8 cellular contexts compared by ENCODE assay signal in the genomic region with DNA sequence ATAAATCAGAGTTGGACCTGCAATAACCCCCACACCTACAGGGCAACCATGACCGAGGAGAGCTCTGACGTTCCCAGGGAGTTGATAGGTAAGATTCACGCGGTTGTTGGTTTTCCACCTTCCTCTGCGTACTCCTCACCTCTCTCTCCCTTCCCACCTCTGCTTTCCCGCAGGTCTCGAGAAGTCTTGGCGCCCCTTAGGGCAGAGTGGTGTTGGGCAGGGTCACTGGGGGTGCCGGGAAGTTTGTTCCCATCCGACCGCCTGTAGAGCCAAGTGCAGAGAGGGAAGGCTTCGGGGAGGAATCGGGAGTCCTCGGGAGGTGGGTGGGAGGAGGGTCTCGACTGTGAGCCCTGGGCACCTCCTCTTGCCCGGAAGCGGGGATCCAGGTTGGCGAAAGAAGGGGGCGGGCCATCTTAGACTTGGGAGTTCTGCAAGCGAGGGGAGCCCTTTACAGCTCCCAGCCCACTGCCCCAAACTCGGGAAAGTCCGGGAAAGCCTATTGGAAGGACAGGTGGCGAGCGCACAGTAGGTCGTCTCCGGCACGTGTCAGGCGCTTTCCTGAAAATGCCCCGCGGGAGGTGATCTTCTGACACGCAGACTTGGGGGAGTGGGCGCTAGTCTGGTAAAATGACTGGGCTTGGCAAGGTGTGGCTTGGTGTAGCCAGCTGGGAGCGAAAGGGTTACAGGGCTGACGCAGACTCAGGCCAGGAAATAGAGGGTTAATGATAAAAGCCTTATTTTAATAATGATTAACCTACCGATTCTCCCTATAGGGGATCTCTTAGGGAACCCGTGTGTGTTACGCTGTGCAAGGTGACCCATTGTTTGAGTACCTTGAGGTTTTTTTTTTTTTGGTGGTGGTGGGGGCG. TPM values are rescaled to one million over a fixed set of nuclear protein-coding genes. Genes with fewer than 3 reads are reported as not detected.
DNase-seq lines count a peak whose midpoint lies in the region; ATAC-seq, FAIRE-seq and TF ChIP-seq lines count a peak whose summit lies in the region.

No MANE protein-coding gene starts in this region.

- H3K36me3 Mint-ChIP-seq in activated CD4-positive, alpha-beta memory T cell treated with anti-CD3 and anti-CD28 coated beads for 36 hours, result no peaks in the 10 kb centered on the region
- H3K36me3 Mint-ChIP-seq in natural killer cell treated with Interleukin-12 subunit alpha and Interleukin-12 subunit beta and Interleukin-15 and Interleukin-18, amount 100 ng/mL, for 72 hours, result no peaks in the 10 kb centered on the region

- peak overlapping the region; percentile 10 for H3K27ac Mint-ChIP-seq in activated CD4-positive, alpha-beta memory T cell treated with anti-CD3 and anti-CD28 coated beads for 36 hours
- H3K27ac Mint-ChIP-seq in natural killer cell treated with Interleukin-12 subunit alpha and Interleukin-12 subunit beta and Interleukin-15 and Interleukin-18, amount 100 ng/mL, for 72 hours, result no peak overlapping the region

- CTCF ChIA-PET in activated CD4-positive, alpha-beta memory T cell treated with anti-CD3 and anti-CD28 coated beads for 36 hours (lab: Charles Lee), result interaction anchor here (0.5 to 4.7 kb wide), 16 partner anchors 9 to 276 kb away, joined by 3 to 79 read pairs (median 3); no protein-coding TSS in a partner anchor

- H3K9me3 Mint-ChIP-seq in activated CD4-positive, alpha-beta memory T cell treated with anti-CD3 and anti-CD28 coated beads for 36 hours, result no peaks in the 10 kb centered on the region
- H3K9me3 Mint-ChIP-seq in natural killer cell treated with Interleukin-12 subunit alpha and Interleukin-12 subunit beta and Interleukin-15 and Interleukin-18, amount 100 ng/mL, for 72 hours, result no peaks in the 10 kb centered on the region

- peak; percentile 38 for FAIRE-seq in HTR-8/SVneo (lab: Jason Lieb, UNC)

- POLR2A ChIA-PET in activated CD4-positive, alpha-beta memory T cell treated with anti-CD3 and anti-CD28 coated beads for 36 hours (lab: Charles Lee), result no interaction called here

- TF ChIP-seq CTCF in GM12865 (IDR thresholded peaks at IDR 0.05; ENCODE audit: insufficient read depth, low read depth, low read length, missing control alignments), result no peak
- TF ChIP-seq CTCF in epithelial cell of proximal tubule (conservative IDR thresholded peaks at IDR 0.05; ENCODE audit: low read depth, low read length), result peak; percentile 10

- no peak for ATAC-seq in natural killer cell treated with Interleukin-12 subunit alpha and Interleukin-12 subunit beta and Interleukin-15 and Interleukin-18, amount 100 ng/mL, for 72 hours
- ATAC-seq in HG03565 (IDR thresholded peaks at IDR 0.05; ENCODE audit: unreplicated experiment), result no peak

- H3K4me3 Mint-ChIP-seq in activated CD4-positive, alpha-beta memory T cell treated with anti-CD3 and anti-CD28 coated beads for 36 hours, result peak overlapping the region; percentile 81
- H3K4me3 Mint-ChIP-seq in natural killer cell treated with Interleukin-12 subunit alpha and Interleukin-12 subunit beta and Interleukin-15 and Interleukin-18, amount 100 ng/mL, for 72 hours, result peak overlapping the region; percentile 67

- DNase-seq in GM12865 (ENCODE audit: low read depth) (peak; percentile 33), HTR-8/SVneo (ENCODE audit: insufficient read length, low spot score) (peak; percentile 26), epithelial cell of proximal tubule (ENCODE audit: low read depth) (no peak), SHP77 (lab: John Stamatoyannopoulos, UW) (no peak), SKM-1 (lab: John Stamatoyannopoulos, UW; ENCODE audit: unreplicated experiment) (no peak)
- peak; percentile 46 for DNase-seq in activated CD4-positive, alpha-beta memory T cell treated with anti-CD3 and anti-CD28 coated beads for 36 hours
- peak; percentile 58 for DNase-seq in natural killer cell treated with Interleukin-12 subunit alpha and Interleukin-12 subunit beta and Interleukin-15 and Interleukin-18, amount 100 ng/mL, for 72 hours (ENCODE audit: low spot score)

- H3K27me3 Mint-ChIP-seq in activated CD4-positive, alpha-beta memory T cell treated with anti-CD3 and anti-CD28 coated beads for 36 hours, result no peaks in the 10 kb centered on the region
- peaks cover 5 to 43% of the 10 kb centered on the region in 2 donors for H3K27me3 Mint-ChIP-seq in natural killer cell treated with Interleukin-12 subunit alpha and Interleukin-12 subunit beta and Interleukin-15 and Interleukin-18, amount 100 ng/mL, for 72 hours

- H3K4me3 ChIP-seq in GM12865 (ENCODE audit: low read depth, low read length) (peak overlapping the region; percentile 73), epithelial cell of proximal tubule (ENCODE audit: low read depth, low read length) (peak overlapping the region; percentile 99)

- intact Hi-C loops in activated CD4-positive, alpha-beta memory T cell treated with anti-CD3 and anti-CD28 coated beads for 36 hours (cut with micrococcal nuclease), result loop anchor here (2.0 kb wide), 2 partner anchors 91 to 125 kb away; no protein-coding TSS in a partner anchor

- H3K4me1 Mint-ChIP-seq in activated CD4-positive, alpha-beta memory T cell treated with anti-CD3 and anti-CD28 coated beads for 36 hours (ENCODE audit: low read depth), result peaks cover 28% of the 10 kb centered on the region
- peaks cover 4 to 13% of the 10 kb centered on the region in 2 donors for H3K4me1 Mint-ChIP-seq in natural killer cell treated with Interleukin-12 subunit alpha and Interleukin-12 subunit beta and Interleukin-15 and Interleukin-18, amount 100 ng/mL, for 72 hours (ENCODE audit: low read depth in 2 of 2)

RNA-seq across cellular contexts. Expression of a gene that starts 0.8 kb away (rescaled TPM):
- total RNA-seq in activated CD4-positive, alpha-beta memory T cell treated with anti-CD3 and anti-CD28 coated beads for 36 hours, result 1 to 10 TPM; 2.4 to 2.7 TPM
- 27.7 and 29.6 TPM in 2 replicates for total RNA-seq in epithelial cell of proximal tubule
- under 1 TPM; 0.56 to 0.76 TPM for total RNA-seq in natural killer cell treated with Interleukin-12 subunit alpha and Interleukin-12 subunit beta and Interleukin-15 and Interleukin-18, amount 100 ng/mL, for 72 hours

Comparison
In these comparisons a context has a peak if more than half of its experiments do, and no peak if none do; other contexts are left out.
1. DNase-seq: peak in GM12865 (single experiment), HTR-8/SVneo (single experiment), activated CD4-positive, alpha-beta memory T cell treated with anti-CD3 and anti-CD28 coated beads for 36 hours (single experiment) and natural killer cell treated with Interleukin-12 subunit alpha and Interleukin-12 subunit beta and Interleukin-15 and Interleukin-18, amount 100 ng/mL, for 72 hours (single experiment); none in epithelial cell of proximal tubule (single experiment), SHP77 (0 of 2) and SKM-1 (single experiment).